8 cellular contexts compared by ENCODE assay signal in the genomic region with DNA sequence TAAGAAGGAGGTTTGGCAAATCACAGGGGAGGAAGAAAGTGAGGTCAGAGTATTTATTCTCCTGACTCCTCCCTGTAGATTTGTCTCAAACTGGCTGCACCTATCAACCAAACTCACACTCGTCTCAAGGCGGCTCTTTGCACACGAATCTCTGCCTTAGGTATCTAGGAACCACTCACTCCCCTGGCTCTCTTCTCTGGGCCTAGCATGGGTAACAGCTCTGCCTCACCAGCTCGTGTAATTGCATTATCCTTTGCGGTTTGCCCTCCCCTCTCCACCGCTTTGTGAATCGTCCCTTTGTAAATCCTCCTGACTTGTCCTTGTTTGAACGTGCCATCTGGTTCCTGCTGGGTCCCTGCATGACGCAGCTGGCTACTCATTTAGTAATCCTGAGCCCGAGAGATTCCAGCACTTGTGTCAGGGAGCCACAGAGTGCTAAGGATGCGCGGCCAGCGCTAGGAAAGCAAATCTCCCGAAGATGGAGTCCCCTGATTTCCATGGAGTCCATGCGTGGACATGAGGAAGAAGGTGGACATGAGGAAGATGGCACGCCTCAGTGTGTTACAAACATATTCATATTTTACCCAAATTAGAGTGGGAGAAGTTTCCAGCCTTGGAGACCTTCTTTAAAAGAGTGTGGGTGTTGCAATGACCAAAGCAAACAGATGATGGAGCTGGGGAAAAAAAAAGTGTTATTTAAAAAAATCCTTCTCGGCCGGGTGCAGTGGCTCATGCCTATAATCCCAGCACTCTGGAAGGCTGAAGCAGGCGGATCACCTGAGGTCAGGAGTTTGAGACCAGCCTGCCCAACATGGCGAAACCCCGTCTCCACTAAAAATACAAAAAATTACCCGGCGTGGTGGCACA. TPM values are rescaled to one million over a fixed set of nuclear protein-coding genes. Genes with fewer than 3 reads are reported as not detected.
A peak's percentile ranks its signal among the peaks of the same experiment; 100 is the strongest.
DNase-seq lines count a peak whose midpoint lies in the region; ATAC-seq and TF ChIP-seq lines count a peak whose summit lies in the region.

No MANE protein-coding gene starts in this region.

- no peak overlapping the region for H3K4me3 ChIP-seq in astrocyte of the spinal cord (ENCODE audit: low read depth, low read length)

- H3K27me3 Mint-ChIP-seq in T-cell, result no peaks in the 10 kb centered on the region

- CTCF ChIA-PET in T-cell (lab: Charles Lee), result no interaction called here

- no peaks in the 10 kb centered on the region for H3K9me3 Mint-ChIP-seq in T-cell

- no peak for ATAC-seq in T-cell (replicated peaks in 1 of 4)
- no peak for ATAC-seq in HG03457 (IDR thresholded peaks at IDR 0.05; ENCODE audit: unreplicated experiment)

- DNase-seq in EL (peak; percentile 75), NCI-H2029 treated with DMSO at 0.1 percent for 48 hours (lab: John Stamatoyannopoulos, UW) (peak; percentile 83), astrocyte of the spinal cord (ENCODE audit: low read depth, low spot score) (peak; percentile 68), myocyte (ENCODE audit: low read depth) (peak; percentile 95), amniotic stem cell (lab: John Stamatoyannopoulos, UW) (no peak), T-cell (no peak)
- DNase-seq in activated naive CD4-positive, alpha-beta T cell (lab: John Stamatoyannopoulos, UW), result no peak

- H3K27ac Mint-ChIP-seq in T-cell, result peak overlapping the region in 1 of 2 donors; percentile 44

- in situ Hi-C loops in astrocyte of the spinal cord (cut with HindIII; ENCODE audit: low sequenced_read_pairs), result no loop called here

- peaks cover 11 to 20% (median 16%) of the 10 kb centered on the region in 3 donors for H3K4me1 Mint-ChIP-seq in T-cell

- no peaks in the 10 kb centered on the region for H3K36me3 Mint-ChIP-seq in T-cell

- H3K4me3 Mint-ChIP-seq in T-cell, result no peak overlapping the region

- POLR2A ChIA-PET in T-cell (lab: Charles Lee), result interaction anchor here in 1 of 2 donors (0.6 kb wide), 1 partner anchor 86 kb away, joined by 12 read pairs; no protein-coding TSS in a partner anchor

- no peak for TF ChIP-seq CTCF in astrocyte of the spinal cord (IDR thresholded peaks at IDR 0.05; ENCODE audit: low read depth, low read length)

RNA-seq across cellular contexts. Expression of a gene that starts 26.7 kb away (rescaled TPM):
- total RNA-seq in myocyte (0.59 and 0.99 TPM in 2 replicates), T-cell (10 to 100 TPM in 4 of 5 donors, 1 to 10 TPM in 1; 7.6 to 16.8 (median 15.6) TPM)
- polyA plus RNA-seq in myocyte (2012), result 0.18 TPM

RNA-seq across cellular contexts. Expression of a gene that starts 45.8 kb away (rescaled TPM):
- total RNA-seq in myocyte (5.9 and 7.2 TPM in 2 replicates), T-cell (1 to 10 TPM; 1.6 to 8.5 (median 6.4) TPM)
- polyA plus RNA-seq in myocyte (2012), result 3.5 TPM

RNA-seq across cellular contexts. Expression of a gene that starts 45.9 kb away (rescaled TPM):
- total RNA-seq in myocyte, result 27.7 and 34.1 TPM in 2 replicates
- 13.2 TPM for polyA plus RNA-seq in myocyte (2012)
- total RNA-seq in T-cell, result 10 to 100 TPM; 18.9 to 27.9 (median 22.3) TPM

Comparison
In these comparisons a context has a peak if more than half of its experiments do, and no peak if none do; other contexts are left out.
1. DNase-seq: peak in EL (single experiment), NCI-H2029 treated with DMSO at 0.1 percent for 48 hours (single experiment), astrocyte of the spinal cord (single experiment) and myocyte (single experiment); none in amniotic stem cell (single experiment), T-cell (0 of 34) and activated naive CD4-positive, alpha-beta T cell (0 of 4).